In genomic region chr12:104802198-104802597, GRCh38 we compare ENCODE assay signal across 15 cellular contexts.
"Had no signal": no experiment of that assay in that cellular context is flagged by ENCODE, and none has a peak within 500 bp of the region (broad histone marks: within the 10 kb centered on the region; RNA-seq: fewer than 3 reads in every experiment).

No MANE protein-coding gene starts in this region.

- H3K27me3 ChIP-seq: ascending aorta had no signal

- H3K4me3 ChIP-seq: ascending aorta, smooth muscle cell had no signal

- H3K9me3 ChIP-seq: ascending aorta had no signal

- H3K27ac Mint-ChIP-seq: activated CD8-positive, alpha-beta memory T cell treated with anti-CD3 and anti-CD28 coated beads, Interleukin-2, amount 10 ng/mL, durations not matched to agents 7 days and 5 days; activated naive CD8-positive, alpha-beta T cell treated with anti-CD3 and anti-CD28 coated beads, Interleukin-2, amount 10 ng/mL, durations not matched to agents 7 days and 5 days; natural killer cell had no signal

- DNase-seq: activated CD4-positive, alpha-beta T cell treated with anti-CD3 and anti-CD28 coated beads, Interleukin-2, amount 50 U/mL, for 4 hours; activated CD8-positive, alpha-beta memory T cell treated with anti-CD3 and anti-CD28 coated beads, Interleukin-2, amount 10 ng/mL, durations not matched to agents 7 days and 5 days; activated gamma-delta T cell; activated naive CD8-positive, alpha-beta T cell treated with anti-CD3 and anti-CD28 coated beads, Interleukin-2, amount 10 ng/mL, durations not matched to agents 7 days and 5 days; activated T-cell treated with anti-CD3 and anti-CD28 coated beads, Interleukin-2, amount 50 U/mL, for 4 hours; caudate nucleus; cortex of kidney; effector memory CD4-positive, alpha-beta T cell; natural killer cell; nucleus accumbens; right cardiac atrium; T-helper 2 cell had no signal

- H3K4me3 Mint-ChIP-seq: activated CD8-positive, alpha-beta memory T cell treated with anti-CD3 and anti-CD28 coated beads, Interleukin-2, amount 10 ng/mL, durations not matched to agents 7 days and 5 days; activated naive CD8-positive, alpha-beta T cell treated with anti-CD3 and anti-CD28 coated beads, Interleukin-2, amount 10 ng/mL, durations not matched to agents 7 days and 5 days; activated T-cell treated with anti-CD3 and anti-CD28 coated beads, Interleukin-2, amount 50 U/mL, for 4 hours; natural killer cell had no signal

- ATAC-seq: activated CD4-positive, CD25-positive, alpha-beta regulatory T cell treated with anti-CD3 and anti-CD28 coated beads, Interleukin-2, amount 50 U/mL, for 24 hours; activated CD8-positive, alpha-beta memory T cell treated with anti-CD3 and anti-CD28 coated beads, Interleukin-2, amount 10 ng/mL, durations not matched to agents 7 days and 5 days; activated T-cell treated with anti-CD3 and anti-CD28 coated beads, Interleukin-2, amount 50 U/mL, for 4 hours; natural killer cell; right cardiac atrium had no signal

- H3K27ac ChIP-seq: ascending aorta had no signal

- H3K4me1 Mint-ChIP-seq: activated CD8-positive, alpha-beta memory T cell treated with anti-CD3 and anti-CD28 coated beads, Interleukin-2, amount 10 ng/mL, durations not matched to agents 7 days and 5 days; activated naive CD8-positive, alpha-beta T cell treated with anti-CD3 and anti-CD28 coated beads, Interleukin-2, amount 10 ng/mL, durations not matched to agents 7 days and 5 days; natural killer cell had no signal

- H3K36me3 ChIP-seq: ascending aorta had no signal

- H3K9me3 Mint-ChIP-seq: activated T-cell treated with anti-CD3 and anti-CD28 coated beads, Interleukin-2, amount 50 U/mL, for 4 hours; natural killer cell had no signal

- H3K36me3 Mint-ChIP-seq: activated CD8-positive, alpha-beta memory T cell treated with anti-CD3 and anti-CD28 coated beads, Interleukin-2, amount 10 ng/mL, durations not matched to agents 7 days and 5 days; activated naive CD8-positive, alpha-beta T cell treated with anti-CD3 and anti-CD28 coated beads, Interleukin-2, amount 10 ng/mL, durations not matched to agents 7 days and 5 days; natural killer cell had no signal
